Comparison of ENCODE assay signal across 1 cellular context in genomic region chr16:85098565-85098964, GRCh38.
TF ChIP-seq lines count a peak whose summit lies in the region.

No MANE protein-coding gene starts in this region.

TF ChIP-seq in K562, 482 proteins besides CTCF, POLR2A, EP300 and RAD21 (continued from another document):
- TF ChIP-seq IRF9 (tag; IDR thresholded peaks at IDR 0.05) (peak; percentile 84; the same call in 1 of the 2 replicates), ZBTB34 (CRISPR knock-in tag; IDR thresholded peaks at IDR 0.05) (no peak), ATF3 (IDR thresholded peaks at IDR 0.05) (peak; percentile 34; the same call in 1 of the 2 replicates), ATF3 (CRISPR knock-in tag; conservative IDR thresholded peaks at IDR 0.05) (no peak), RCOR1 (IDR thresholded peaks at IDR 0.05; ENCODE audit: borderline replicate concordance in 1 of 2, low read depth in 2 of 2, low read length in 2 of 2) (no peak), CEBPG (CRISPR knock-in tag; IDR thresholded peaks at IDR 0.05) (peak; percentile 92), CEBPG (tag; conservative IDR thresholded peaks at IDR 0.05 in 1 of 2, IDR thresholded peaks at IDR 0.05 in 1 of 2) (peak; percentile 95 to 100), FOXK2 (conservative IDR thresholded peaks at IDR 0.05 in 1 of 2, IDR thresholded peaks at IDR 0.05 in 1 of 2; ENCODE audit: low read depth in 2 of 2) (no peak), ETS2 (tag; IDR thresholded peaks at IDR 0.05; ENCODE audit: borderline replicate concordance, poor library complexity, severe bottlenecking) (no peak), ZFP36 (IDR thresholded peaks at IDR 0.05; ENCODE audit: low read depth, low read length, partially characterized antibody) (peak; percentile 69), TEAD1 (CRISPR knock-in tag; IDR thresholded peaks at IDR 0.05) (no peak), CEBPB (tag; IDR thresholded peaks at IDR 0.05) (peak; percentile 99), PRPF4 (IDR thresholded peaks at IDR 0.05; ENCODE audit: insufficient read depth, low read depth, low read length, poor library complexity, severe bottlenecking) (no peak), SMARCA5 (IDR thresholded peaks at IDR 0.05) (0 out of 2 replicates have a peak, but pooled peaks have one; percentile 13)
